ENCODE assay signal across 12 cellular contexts in genomic region chr1:161021959-161022332, GRCh38. TPM values are rescaled to one million over a fixed set of nuclear protein-coding genes. Genes with fewer than 3 reads are reported as not detected.
DNase-seq lines count a peak whose midpoint lies in the region; ATAC-seq, FAIRE-seq and TF ChIP-seq lines count a peak whose summit lies in the region.
"Had no signal": no experiment of that assay in that cellular context is flagged by ENCODE, and none has a peak within 500 bp of the region (broad histone marks: within the 10 kb centered on the region; RNA-seq: fewer than 3 reads in every experiment).

No MANE protein-coding gene starts in this region.

- no peaks in the 10 kb centered on the region for H3K9me3 ChIP-seq in T-helper 17 cell (ENCODE audit: control insufficient read depth, low read length, poor library complexity, severe bottlenecking)

- no peaks in the 10 kb centered on the region for H3K9me3 Mint-ChIP-seq in T-helper 2 cell treated with Interferon-gamma antibody and Interleukin-4, amounts not matched to agents 5 μg/mL and 100 μg/mL, for 36 hours
- H3K9me3 Mint-ChIP-seq in stimulated activated memory B cell treated with anti-CD40 and anti-IgM and Interleukin-4, amounts not matched to agents 10 μg/mL and 1 μg/mL and 100 μg/mL, for 72 hours, result peaks cover 2% of the 10 kb centered on the region

- intact Hi-C loops in posterior cingulate gyrus (cut with DNase I), result no loop called here

- H3K27me3 ChIP-seq in foreskin keratinocyte, result no peaks in the 10 kb centered on the region

- peak overlapping the region; percentile 96 for H3K27ac ChIP-seq in foreskin keratinocyte

- ATAC-seq in T-helper 17 cell (no peak), foreskin keratinocyte (peak; percentile 36)
- no peak for ATAC-seq in stimulated activated memory B cell treated with anti-CD40 and anti-IgM and Interleukin-4, amounts not matched to agents 10 μg/mL and 1 μg/mL and 100 μg/mL, for 72 hours

- H3K4me1 ChIP-seq in foreskin keratinocyte, result peaks cover 29% of the 10 kb centered on the region

- peak overlapping the region; percentile 35 for H3K27ac Mint-ChIP-seq in T-helper 2 cell treated with Interferon-gamma antibody and Interleukin-4, amounts not matched to agents 5 μg/mL and 100 μg/mL, for 36 hours
- peak overlapping the region; percentile 97 for H3K27ac Mint-ChIP-seq in T-helper 17 cell
- peak overlapping the region; percentile 88 for H3K27ac Mint-ChIP-seq in stimulated activated memory B cell treated with anti-CD40 and anti-IgM and Interleukin-4, amounts not matched to agents 10 μg/mL and 1 μg/mL and 100 μg/mL, for 72 hours

- no peak for TF ChIP-seq CTCF in foreskin keratinocyte (conservative IDR thresholded peaks at IDR 0.05)

- no peaks in the 10 kb centered on the region for H3K27me3 Mint-ChIP-seq in T-helper 2 cell treated with Interferon-gamma antibody and Interleukin-4, amounts not matched to agents 5 μg/mL and 100 μg/mL, for 36 hours (ENCODE audit: low read depth)
- no peaks in the 10 kb centered on the region for H3K27me3 Mint-ChIP-seq in T-helper 17 cell
- no peaks in the 10 kb centered on the region for H3K27me3 Mint-ChIP-seq in stimulated activated memory B cell treated with anti-CD40 and anti-IgM and Interleukin-4, amounts not matched to agents 10 μg/mL and 1 μg/mL and 100 μg/mL, for 72 hours

- DNase-seq in T-helper 2 cell treated with Interferon-gamma antibody and Interleukin-4, amounts not matched to agents 5 μg/mL and 100 μg/mL, for 36 hours (ENCODE audit: low spot score), result no peak
- DNase-seq in T-helper 2 cell, result no peak
- DNase-seq in T-helper 17 cell, result no peak
- peak; percentile 83 to 85 for DNase-seq in foreskin keratinocyte
- DNase-seq in effector CD4-positive, alpha-beta T cell, result no peak
- DNase-seq in posterior cingulate gyrus, result no peak
- DNase-seq in GM19239 (ENCODE audit: insufficient read length, low spot score), result no peak
- DNase-seq: activated CD8-positive, alpha-beta memory T cell treated with anti-CD3 and anti-CD28 coated beads, Interleukin-2, amount 50 U/mL, for 4 hours; stimulated activated CD8-positive, alpha-beta memory T cell treated with anti-CD3 and anti-CD28 coated beads, Interleukin-4, amount 100 ng/mL, for 48 hours had no signal

- H3K4me3 Mint-ChIP-seq in T-helper 2 cell treated with Interferon-gamma antibody and Interleukin-4, amounts not matched to agents 5 μg/mL and 100 μg/mL, for 36 hours, result peak overlapping the region; percentile 93
- no peak overlapping the region for H3K4me3 Mint-ChIP-seq in T-helper 17 cell
- peak overlapping the region; percentile 87 for H3K4me3 Mint-ChIP-seq in stimulated activated memory B cell treated with anti-CD40 and anti-IgM and Interleukin-4, amounts not matched to agents 10 μg/mL and 1 μg/mL and 100 μg/mL, for 72 hours

- peaks cover 2% of the 10 kb centered on the region for H3K36me3 Mint-ChIP-seq in T-helper 2 cell treated with Interferon-gamma antibody and Interleukin-4, amounts not matched to agents 5 μg/mL and 100 μg/mL, for 36 hours (ENCODE audit: low read depth)
- H3K36me3 Mint-ChIP-seq in T-helper 17 cell (ENCODE audit: low read depth), result peaks cover 2% of the 10 kb centered on the region
- H3K36me3 Mint-ChIP-seq in stimulated activated memory B cell treated with anti-CD40 and anti-IgM and Interleukin-4, amounts not matched to agents 10 μg/mL and 1 μg/mL and 100 μg/mL, for 72 hours, result peaks cover 4% of the 10 kb centered on the region

- FAIRE-seq in GM19239 (lab: Jason Lieb, UNC), result no peak

- H3K4me1 Mint-ChIP-seq in T-helper 2 cell treated with Interferon-gamma antibody and Interleukin-4, amounts not matched to agents 5 μg/mL and 100 μg/mL, for 36 hours (ENCODE audit: low read depth), result peaks cover 23% of the 10 kb centered on the region
- peaks cover 35% of the 10 kb centered on the region for H3K4me1 Mint-ChIP-seq in T-helper 17 cell
- peaks cover 39% of the 10 kb centered on the region for H3K4me1 Mint-ChIP-seq in stimulated activated memory B cell treated with anti-CD40 and anti-IgM and Interleukin-4, amounts not matched to agents 10 μg/mL and 1 μg/mL and 100 μg/mL, for 72 hours

RNA-seq across cellular contexts. Expression of gene F11R, which starts 1.0 kb away (rescaled TPM):
- total RNA-seq in T-helper 17 cell, result 10 to 100 TPM; 13.5 to 23.6 TPM
- total RNA-seq in foreskin keratinocyte, result 121 and 143 TPM in 2 replicates
- polyA plus RNA-seq in foreskin keratinocyte, result 47.6 and 50.7 TPM in 2 replicates

RNA-seq across cellular contexts. Expression of gene TSTD1, which starts 16.8 kb away (rescaled TPM):
- 10 to 100 TPM; 45.5 to 45.7 TPM for total RNA-seq in T-helper 17 cell
- total RNA-seq in foreskin keratinocyte, result 96.4 and 98.1 TPM in 2 replicates
- 140 and 153 TPM in 2 replicates for polyA plus RNA-seq in foreskin keratinocyte

RNA-seq across cellular contexts. Expression of gene USF1, which starts 23.8 kb away (rescaled TPM):
- total RNA-seq in T-helper 17 cell (10 to 100 TPM; 80.6 to 85.4 TPM), foreskin keratinocyte (38.5 and 39.0 TPM in 2 replicates)
- 30.9 and 31.0 TPM in 2 replicates for polyA plus RNA-seq in foreskin keratinocyte

RNA-seq across cellular contexts. Expression of gene ARHGAP30, which starts 47.7 kb away (rescaled TPM):
- total RNA-seq in T-helper 17 cell (100 to 1,000 TPM; 156 to 189 TPM), foreskin keratinocyte (not detected in 2 replicates)
- polyA plus RNA-seq in foreskin keratinocyte, result not detected in 2 replicates
- total RNA-seq: fibroblast of lung had no signal
- polyA plus RNA-seq: AG04450, fibroblast of lung had no signal

Comparison
In these comparisons a context has a peak if more than half of its experiments do, and no peak if none do; other contexts are left out.
1. DNase-seq: peak in foreskin keratinocyte (2 of 2); none in T-helper 2 cell treated with Interferon-gamma antibody and Interleukin-4, amounts not matched to agents 5 μg/mL and 100 μg/mL, for 36 hours (single experiment), T-helper 2 cell (0 of 5), T-helper 17 cell (0 of 3), effector CD4-positive, alpha-beta T cell (single experiment), posterior cingulate gyrus (0 of 10) and GM19239 (single experiment).
2. H3K27ac Mint-ChIP-seq: peak in every context shown above with its lines; median percentile 97 in T-helper 17 cell; 88 in stimulated activated memory B cell treated with anti-CD40 and anti-IgM and Interleukin-4, amounts not matched to agents 10 μg/mL and 1 μg/mL and 100 μg/mL, for 72 hours; 35 in T-helper 2 cell treated with Interferon-gamma antibody and Interleukin-4, amounts not matched to agents 5 μg/mL and 100 μg/mL, for 36 hours.